11 cellular contexts compared by ENCODE assay signal in genomic region chr6:138162947-138163569, GRCh38. TPM values are rescaled to one million over a fixed set of nuclear protein-coding genes. Genes with fewer than 3 reads are reported as not detected.
DNase-seq lines count a peak whose midpoint lies in the region; ATAC-seq and TF ChIP-seq lines count a peak whose summit lies in the region.
"Had no signal": no experiment of that assay in that cellular context is flagged by ENCODE, and none has a peak within 500 bp of the region (broad histone marks: within the 10 kb centered on the region; RNA-seq: fewer than 3 reads in every experiment).

No MANE protein-coding gene starts in this region.

- H3K4me3 ChIP-seq in endodermal cell (ENCODE audit: low read length) (peak overlapping the region; percentile 96), prostate gland (peak overlapping the region; percentile 61 to 79), mesendoderm (ENCODE audit: low read length) (no peak overlapping the region)

- intact Hi-C loops in prostate gland (cut with DNase I): no loop called here

- 50 to 59% methylated on average over 3 to 5 of the region's 5 CpGs for WGBS in endodermal cell (ENCODE audit: insufficient coverage in 1 of 2, insufficient read length in 1 of 2), 2 experiments
- 68% methylated on average over 5 of the region's 5 CpGs for WGBS in prostate gland
- no CpG with 5 or more reads among the region's 5 CpGs for WGBS in mesendoderm (ENCODE audit: extremely low coverage, insufficient coverage, low lambda C conversion rate)

- no peak for TF ChIP-seq POLR2A in prostate gland (IDR thresholded peaks at IDR 0.05)

- H2AK5ac ChIP-seq in mesendoderm (ENCODE audit: low read length): no peak overlapping the region

- H3K79me1 ChIP-seq in mesendoderm (ENCODE audit: low read length): no peaks in the 10 kb centered on the region

- H3K9ac ChIP-seq in endodermal cell (ENCODE audit: extremely low read depth, low read length, poor library complexity, severe bottlenecking) (no peak overlapping the region), mesendoderm (ENCODE audit: low read length) (no peak overlapping the region)

- H3K4ac ChIP-seq in mesendoderm (ENCODE audit: low read depth, low read length): no peak overlapping the region

- H3K4me2 ChIP-seq in mesendoderm (ENCODE audit: low read length): no peak overlapping the region

- no peak overlapping the region for H3K23ac ChIP-seq in mesendoderm (ENCODE audit: low read length)

- DNase-seq in NCI-H526 treated with DMSO at 0.1 percent for 48 hours (lab: John Stamatoyannopoulos, UW) (peak; percentile 47), NCI-H526 (lab: John Stamatoyannopoulos, UW) (no peak), NCI-H524 treated with DMSO at 0.1 percent for 48 hours (lab: John Stamatoyannopoulos, UW) (peak; percentile 58), endodermal cell (peak; percentile 27), prostate gland (ENCODE audit: low spot score) (no peak), mesendoderm (no peak)
- no peak for DNase-seq in effector CD4-positive, alpha-beta T cell

- no peak overlapping the region for H2BK5ac ChIP-seq in mesendoderm (ENCODE audit: low read length)

- H3K18ac ChIP-seq in mesendoderm (ENCODE audit: low read length): no peak overlapping the region

- H3K56ac ChIP-seq in mesendoderm (ENCODE audit: low read length): no peak overlapping the region

- no peaks in the 10 kb centered on the region for H3K36me3 Mint-ChIP-seq in endodermal cell (ENCODE audit: low read depth)
- H3K36me3 Mint-ChIP-seq: stimulated activated memory B cell treated with anti-CD40 and anti-IgM and Interleukin-4, amounts not matched to agents 10 μg/mL and 1 μg/mL and 100 μg/mL, for 72 hours had no signal

- no peak overlapping the region for H2BK120ac ChIP-seq in mesendoderm (ENCODE audit: low read depth, low read length)

- H3K27ac ChIP-seq in endodermal cell (ENCODE audit: low read depth, low read length) (no peak overlapping the region), prostate gland (peak overlapping the region; percentile 92 to 94), mesendoderm (ENCODE audit: low read depth, low read length) (no peak overlapping the region)

- H3K27me3 ChIP-seq in endodermal cell (ENCODE audit: control insufficient read depth, insufficient read depth, low read length, poor library complexity, severe bottlenecking): peaks cover 16% of the 10 kb centered on the region
- H3K27me3 ChIP-seq in prostate gland (replicated peaks; ENCODE audit: insufficient read depth): no peaks in the 10 kb centered on the region
- peaks cover 3% of the 10 kb centered on the region for H3K27me3 ChIP-seq in mesendoderm (ENCODE audit: insufficient read depth, low read length, poor library complexity)

- peak overlapping the region; percentile 61 for H3K4me3 Mint-ChIP-seq in endodermal cell

- no peak overlapping the region for H2BK15ac ChIP-seq in mesendoderm (replicated peaks; ENCODE audit: low read depth)

- H4K8ac ChIP-seq in mesendoderm (ENCODE audit: low read depth, low read length): no peak overlapping the region

- no peaks in the 10 kb centered on the region for H3K79me2 ChIP-seq in mesendoderm (ENCODE audit: control insufficient read depth, insufficient read depth, low read length)

- peaks cover 18% of the 10 kb centered on the region for H3K4me1 Mint-ChIP-seq in endodermal cell

- peaks cover 32% of the 10 kb centered on the region for H3K27me3 Mint-ChIP-seq in endodermal cell (ENCODE audit: insufficient read depth)

- H4K5ac ChIP-seq in mesendoderm (ENCODE audit: low read length): no peak overlapping the region

- H3K36me3 ChIP-seq in endodermal cell (ENCODE audit: control insufficient read depth, insufficient read depth, low read length) (no peaks in the 10 kb centered on the region), prostate gland (no peaks in the 10 kb centered on the region), mesendoderm (ENCODE audit: control insufficient read depth, insufficient read depth, low read length) (no peaks in the 10 kb centered on the region)

- TF ChIP-seq CTCF in endodermal cell (conservative IDR thresholded peaks at IDR 0.05): no peak
- TF ChIP-seq CTCF in prostate gland (IDR thresholded peaks at IDR 0.05): no peak

- H3K9me3 ChIP-seq in endodermal cell (ENCODE audit: control insufficient read depth, low read length): no peaks in the 10 kb centered on the region
- H3K9me3 ChIP-seq in prostate gland: no peaks in the 10 kb centered on the region

- no peaks in the 10 kb centered on the region for H3K9me3 Mint-ChIP-seq in endodermal cell
- H3K9me3 Mint-ChIP-seq: stimulated activated memory B cell treated with anti-CD40 and anti-IgM and Interleukin-4, amounts not matched to agents 10 μg/mL and 1 μg/mL and 100 μg/mL, for 72 hours had no signal

- no peak overlapping the region for H3K27ac Mint-ChIP-seq in endodermal cell
- H3K27ac Mint-ChIP-seq: stimulated activated memory B cell treated with anti-CD40 and anti-IgM and Interleukin-4, amounts not matched to agents 10 μg/mL and 1 μg/mL and 100 μg/mL, for 72 hours had no signal

- ATAC-seq in HG02870 (IDR thresholded peaks at IDR 0.05; ENCODE audit: unreplicated experiment): no peak
- ATAC-seq: stimulated activated memory B cell treated with anti-CD40 and anti-IgM and Interleukin-4, amounts not matched to agents 10 μg/mL and 1 μg/mL and 100 μg/mL, for 72 hours had no signal

- H3K4me1 ChIP-seq in endodermal cell (ENCODE audit: control insufficient read depth, insufficient read depth, low read length): no peaks in the 10 kb centered on the region
- H3K4me1 ChIP-seq in prostate gland (replicated peaks): no peaks in the 10 kb centered on the region
- peaks cover 1% of the 10 kb centered on the region for H3K4me1 ChIP-seq in mesendoderm (ENCODE audit: control insufficient read depth, low read depth, low read length)

RNA-seq across cellular contexts. Expression of gene ARFGEF3, which starts 1.3 kb away (rescaled TPM):
- total RNA-seq in endodermal cell (10 to 100 TPM; 10.9 to 14.3 TPM), prostate gland (10 to 100 TPM; 41.0 to 80.1 TPM)
- 1.6 TPM for polyA plus RNA-seq in endodermal cell (2013, experiment 1 of 2)
- polyA plus RNA-seq in endodermal cell (2013, experiment 2 of 2): 1.7 TPM
- 8.2 TPM for polyA plus RNA-seq in mesendoderm (2013, experiment 1 of 2)
- polyA plus RNA-seq in mesendoderm (2013, experiment 2 of 2): 8.0 TPM

RNA-seq across cellular contexts. Expression of gene PBOV1, which starts 55.2 kb away (rescaled TPM):
- total RNA-seq in endodermal cell (not detected), prostate gland (not detected)
- polyA plus RNA-seq in endodermal cell (2013, experiment 1 of 2): not detected
- not detected for polyA plus RNA-seq in endodermal cell (2013, experiment 2 of 2)
- not detected for polyA plus RNA-seq in mesendoderm (2013, experiment 1 of 2)
- not detected for polyA plus RNA-seq in mesendoderm (2013, experiment 2 of 2)
- total RNA-seq: M059J, pulmonary artery endothelial cell had no signal

RNA-seq across cellular contexts. Expression of gene PERP, which starts 55.8 kb away (rescaled TPM):
- total RNA-seq in endodermal cell (100 to 1,000 TPM in 1 of 2 donors, 10 to 100 TPM in 1; 85.4 to 120 TPM), prostate gland (100 to 1,000 TPM in 1 of 2 donors, 10 to 100 TPM in 1; 64.4 to 149 TPM)
- polyA plus RNA-seq in endodermal cell (2013, experiment 1 of 2): 32.2 TPM
- 33.7 TPM for polyA plus RNA-seq in endodermal cell (2013, experiment 2 of 2)
- polyA plus RNA-seq in mesendoderm (2013, experiment 1 of 2): 82.2 TPM
- 82.8 TPM for polyA plus RNA-seq in mesendoderm (2013, experiment 2 of 2)

Comparison
In these comparisons a context has a peak if more than half of its experiments do, and no peak if none do; other contexts are left out.
1. DNase-seq: peak in NCI-H526 treated with DMSO at 0.1 percent for 48 hours (single experiment), NCI-H524 treated with DMSO at 0.1 percent for 48 hours (single experiment) and endodermal cell (single experiment); none in NCI-H526 (0 of 2), prostate gland (single experiment), effector CD4-positive, alpha-beta T cell (single experiment) and mesendoderm (single experiment).
2. H3K27ac ChIP-seq: peak in prostate gland (2 of 2); none in endodermal cell (single experiment) and mesendoderm (single experiment).